Comparison of ENCODE assay signal across 8 cellular contexts in the genomic region with DNA sequence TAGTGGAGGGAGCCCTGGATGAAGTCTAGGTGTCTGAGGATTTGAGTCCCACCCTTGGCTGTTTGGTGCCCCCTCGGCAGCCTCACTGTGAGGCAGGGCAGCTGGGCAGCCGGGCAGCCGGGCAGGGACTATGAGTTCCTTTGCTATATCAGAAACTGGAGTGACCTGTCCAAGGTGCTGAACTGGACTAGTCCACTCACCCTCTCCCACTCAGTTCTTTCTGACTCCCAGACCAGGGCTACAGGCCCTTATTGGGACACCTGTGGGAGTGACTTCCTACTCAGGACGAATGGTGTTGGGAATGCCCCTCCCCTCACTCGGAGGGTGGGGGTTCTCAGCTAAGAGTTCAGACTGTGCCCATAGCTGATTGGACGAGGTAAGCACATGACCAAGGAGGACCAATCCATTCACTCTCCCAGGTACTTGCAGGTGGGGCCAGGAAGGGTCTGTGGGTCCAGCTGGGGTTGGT. TPM values are rescaled to one million over a fixed set of nuclear protein-coding genes. Genes with fewer than 3 reads are reported as not detected.
DNase-seq lines count a peak whose midpoint lies in the region; ATAC-seq, FAIRE-seq and TF ChIP-seq lines count a peak whose summit lies in the region.

No MANE protein-coding gene starts in this region.

- H3K27me3 Mint-ChIP-seq in CD4-positive, alpha-beta memory T cell: peaks cover 17% of the 10 kb centered on the region in 2 donors
- H3K27me3 Mint-ChIP-seq in type B pancreatic cell: peaks cover 38% of the 10 kb centered on the region

- POLR2A ChIA-PET in CD4-positive, alpha-beta memory T cell (lab: Charles Lee; ENCODE audit: partially characterized antibody): no interaction called here

- H3K4me1 Mint-ChIP-seq in CD4-positive, alpha-beta memory T cell: no peaks in the 10 kb centered on the region
- no peaks in the 10 kb centered on the region for H3K4me1 Mint-ChIP-seq in type B pancreatic cell (ENCODE audit: unreplicated experiment)

- no peak for ATAC-seq in GM18909 (IDR thresholded peaks at IDR 0.05; ENCODE audit: poor library complexity, unreplicated experiment)

- CTCF ChIA-PET in CD4-positive, alpha-beta memory T cell (lab: Charles Lee; ENCODE audit: partially characterized antibody): no interaction called here

- H3K27ac Mint-ChIP-seq in CD4-positive, alpha-beta memory T cell: no peak overlapping the region
- no peak overlapping the region for H3K27ac Mint-ChIP-seq in type B pancreatic cell

- no peak overlapping the region for H3K4me3 ChIP-seq in CD4-positive, alpha-beta memory T cell (ENCODE audit: low read length in 2 of 2)
- no peak overlapping the region for H3K4me3 ChIP-seq in WERI-Rb-1 (ENCODE audit: low read depth, low read length)

- DNase-seq in CD4-positive, alpha-beta memory T cell: peak in 3 of 5 donors; percentile 10 to 22 (median 15)
- DNase-seq in HPDE6-E6E7 (ENCODE audit: extremely low spot score) (peak; percentile 67), WERI-Rb-1 (peak; percentile 84), frontal cortex (ENCODE audit: low spot score in 2 of 2) (peak; percentile 44 to 65), renal cortical epithelial cell (ENCODE audit: low read depth) (peak; percentile 45), type B pancreatic cell (ENCODE audit: extremely low spot score, unreplicated experiment) (no peak), NCI-H2196 treated with DMSO at 0.1 percent for 48 hours (lab: John Stamatoyannopoulos, UW; ENCODE audit: unreplicated experiment) (no peak)

- H3K4me3 Mint-ChIP-seq in CD4-positive, alpha-beta memory T cell: no peak overlapping the region
- H3K4me3 Mint-ChIP-seq in type B pancreatic cell: no peak overlapping the region

- H3K36me3 Mint-ChIP-seq in CD4-positive, alpha-beta memory T cell: no peaks in the 10 kb centered on the region
- no peaks in the 10 kb centered on the region for H3K36me3 Mint-ChIP-seq in type B pancreatic cell

- FAIRE-seq in frontal cortex (lab: Jason Lieb, UNC): no peak

- no peak overlapping the region for H3K27ac ChIP-seq in CD4-positive, alpha-beta memory T cell (ENCODE audit: low read depth, low read length)
- H3K27ac ChIP-seq in WERI-Rb-1: peak overlapping the region; percentile 5; the same call in 1 of the 2 replicates

- TF ChIP-seq CTCF in WERI-Rb-1 (IDR thresholded peaks at IDR 0.05; ENCODE audit: low read depth, low read length) (no peak), type B pancreatic cell (conservative IDR thresholded peaks at IDR 0.05) (no peak)

- no peaks in the 10 kb centered on the region for H3K27me3 ChIP-seq in CD4-positive, alpha-beta memory T cell (ENCODE audit: insufficient read depth, low read length)
- H3K27me3 ChIP-seq in WERI-Rb-1 (ENCODE audit: insufficient read depth, low read depth, severe bottlenecking): no peaks in the 10 kb centered on the region

- no peaks in the 10 kb centered on the region for H3K36me3 ChIP-seq in CD4-positive, alpha-beta memory T cell (ENCODE audit: insufficient read depth, low read length)
- H3K36me3 ChIP-seq in WERI-Rb-1: no peaks in the 10 kb centered on the region

- no peaks in the 10 kb centered on the region for H3K9me3 ChIP-seq in CD4-positive, alpha-beta memory T cell (ENCODE audit: control insufficient read depth in 1 of 2, low read length in 2 of 2)
- H3K9me3 ChIP-seq in WERI-Rb-1 (ENCODE audit: severe bottlenecking): peaks cover 2% of the 10 kb centered on the region

- intact Hi-C loops in CD4-positive, alpha-beta memory T cell (cut with micrococcal nuclease): no loop called here

- peaks cover 0 to 4% (median 0%) of the 10 kb centered on the region in 8 donors for H3K9me3 Mint-ChIP-seq in CD4-positive, alpha-beta memory T cell
- no peaks in the 10 kb centered on the region for H3K9me3 Mint-ChIP-seq in type B pancreatic cell

- H3K4me1 ChIP-seq in CD4-positive, alpha-beta memory T cell (ENCODE audit: insufficient read depth, low read length): no peaks in the 10 kb centered on the region

RNA-seq across cellular contexts. Expression of a gene that starts 34.1 kb away (rescaled TPM):
- total RNA-seq in CD4-positive, alpha-beta memory T cell: 100 to 1,000 TPM; 129 to 149 TPM
- 10 to 100 TPM in 1 of 2 donors, 1 to 10 TPM in 1; 1.5 to 23.0 TPM for polyA plus RNA-seq in CD4-positive, alpha-beta memory T cell
- total RNA-seq in frontal cortex: 28.1 TPM
- 20.8 and 31.3 TPM in 2 replicates for total RNA-seq in renal cortical epithelial cell
- total RNA-seq in type B pancreatic cell (ENCODE audit: low replicate concordance): 45.9 and 51.5 TPM in 2 replicates

Comparison
In these comparisons a context has a peak if more than half of its experiments do, and no peak if none do; other contexts are left out.
1. DNase-seq: peak in CD4-positive, alpha-beta memory T cell (3 of 5), HPDE6-E6E7 (single experiment), WERI-Rb-1 (single experiment), frontal cortex (2 of 2) and renal cortical epithelial cell (single experiment); none in type B pancreatic cell (single experiment) and NCI-H2196 treated with DMSO at 0.1 percent for 48 hours (single experiment).